ENCODE assay signal across 24 cellular contexts in genomic region chr6:33790306-33790855, GRCh38. TPM values are rescaled to one million over a fixed set of nuclear protein-coding genes. Genes with fewer than 3 reads are reported as not detected.
DNase-seq lines count a peak whose midpoint lies in the region; ATAC-seq and TF ChIP-seq lines count a peak whose summit lies in the region.
"Had no signal": no experiment of that assay in that cellular context is flagged by ENCODE, and none has a peak within 500 bp of the region (broad histone marks: within the 10 kb centered on the region; RNA-seq: fewer than 3 reads in every experiment).

No MANE protein-coding gene starts in this region.

- peaks cover 36% of the 10 kb centered on the region for H3K4me1 Mint-ChIP-seq in T-helper 2 cell treated with Interferon-gamma antibody and Interleukin-4, amounts not matched to agents 5 μg/mL and 100 μg/mL, for 36 hours (ENCODE audit: low read depth)
- H3K4me1 Mint-ChIP-seq in HFFc6 (ENCODE audit: low read depth) (peaks cover 54% of the 10 kb centered on the region), endodermal cell (peaks cover 59% of the 10 kb centered on the region), nephron progenitor cell (peaks cover 91% of the 10 kb centered on the region)

- no peak overlapping the region for H3K4me3 ChIP-seq in endodermal cell (ENCODE audit: low read length)
- H3K4me3 ChIP-seq: lung, sigmoid colon, SJCRH30 had no signal

- TF ChIP-seq CTCF in HFFc6 (IDR thresholded peaks at IDR 0.05) (no peak), endodermal cell (conservative IDR thresholded peaks at IDR 0.05) (no peak), nephron progenitor cell (IDR thresholded peaks at IDR 0.05) (no peak), omental fat pad (IDR thresholded peaks at IDR 0.05) (no peak)

- H3K27me3 ChIP-seq in endodermal cell (ENCODE audit: control insufficient read depth, insufficient read depth, low read length, poor library complexity, severe bottlenecking) = no peaks in the 10 kb centered on the region

- no peak for ATAC-seq in omental fat pad (ENCODE audit: low FRiP score)
- no peak for ATAC-seq in GM21619 (IDR thresholded peaks at IDR 0.05; ENCODE audit: unreplicated experiment)

- DNase-seq in T-helper 2 cell treated with Interferon-gamma antibody and Interleukin-4, amounts not matched to agents 5 μg/mL and 100 μg/mL, for 36 hours (ENCODE audit: low spot score) = no peak
- DNase-seq in T-helper 2 cell (no peak), HFFc6 (no peak), endodermal cell (peak; percentile 67), nephron progenitor cell (no peak), omental fat pad (ENCODE audit: low spot score) (no peak), NCI-H2227 treated with DMSO at 0.1 percent for 48 hours (lab: John Stamatoyannopoulos, UW) (no peak)
- DNase-seq: activated CD4-positive, alpha-beta memory T cell treated with anti-CD3 and anti-CD28 coated beads, Interleukin-2, amount 10 ng/mL, durations not matched to agents 7 days and 5 days; activated naive CD4-positive, alpha-beta T cell treated with Interleukin-2 at 50 U/mL for 16 hours; foreskin fibroblast; NCI-H510A; nucleus accumbens; OCI-M1; sigmoid colon; SJCRH30; stimulated activated CD4-positive, alpha-beta T cell treated with anti-CD3 and anti-CD28 coated beads, Interleukin-2, amount 100 ng/mL, for 48 hours had no signal

- peaks cover 23% of the 10 kb centered on the region for H3K4me1 ChIP-seq in endodermal cell (ENCODE audit: control insufficient read depth, insufficient read depth, low read length)

- WGBS in endodermal cell (ENCODE audit: insufficient coverage in 1 of 2, insufficient read length in 1 of 2), 2 experiments = 86 to 91% methylated on average over 3 to 4 of the region's 4 CpGs

- no peak overlapping the region for H3K27ac ChIP-seq in endodermal cell (ENCODE audit: low read depth, low read length)
- H3K27ac ChIP-seq: C4-2B, sigmoid colon, SJCRH30 had no signal

- peaks cover 22% of the 10 kb centered on the region for H3K27me3 Mint-ChIP-seq in T-helper 2 cell treated with Interferon-gamma antibody and Interleukin-4, amounts not matched to agents 5 μg/mL and 100 μg/mL, for 36 hours (ENCODE audit: low read depth)
- H3K27me3 Mint-ChIP-seq in HFFc6 (ENCODE audit: insufficient read depth) (peaks cover 25% of the 10 kb centered on the region), endodermal cell (ENCODE audit: insufficient read depth) (peaks cover 7% of the 10 kb centered on the region), nephron progenitor cell (ENCODE audit: low read depth, poor library complexity) (peaks cover 12% of the 10 kb centered on the region)

- peak overlapping the region; percentile 16 for H3K27ac Mint-ChIP-seq in T-helper 2 cell treated with Interferon-gamma antibody and Interleukin-4, amounts not matched to agents 5 μg/mL and 100 μg/mL, for 36 hours
- no peak overlapping the region for H3K27ac Mint-ChIP-seq in HFFc6
- no peak overlapping the region for H3K27ac Mint-ChIP-seq in endodermal cell
- no peak overlapping the region for H3K27ac Mint-ChIP-seq in nephron progenitor cell
- H3K27ac Mint-ChIP-seq: activated CD4-positive, alpha-beta memory T cell treated with anti-CD3 and anti-CD28 coated beads, Interleukin-2, amount 10 ng/mL, durations not matched to agents 7 days and 5 days had no signal

- peaks cover 7% of the 10 kb centered on the region for H3K36me3 ChIP-seq in endodermal cell (ENCODE audit: control insufficient read depth, insufficient read depth, low read length)

- no peak overlapping the region for H3K9ac ChIP-seq in endodermal cell (ENCODE audit: extremely low read depth, low read length, poor library complexity, severe bottlenecking)

- H3K9me3 Mint-ChIP-seq in T-helper 2 cell treated with Interferon-gamma antibody and Interleukin-4, amounts not matched to agents 5 μg/mL and 100 μg/mL, for 36 hours = no peaks in the 10 kb centered on the region
- no peaks in the 10 kb centered on the region for H3K9me3 Mint-ChIP-seq in HFFc6
- H3K9me3 Mint-ChIP-seq in endodermal cell = no peaks in the 10 kb centered on the region
- no peaks in the 10 kb centered on the region for H3K9me3 Mint-ChIP-seq in nephron progenitor cell
- H3K9me3 Mint-ChIP-seq: activated CD4-positive, alpha-beta memory T cell treated with anti-CD3 and anti-CD28 coated beads, Interleukin-2, amount 10 ng/mL, durations not matched to agents 7 days and 5 days had no signal

- H3K9me3 ChIP-seq in endodermal cell (ENCODE audit: control insufficient read depth, low read length) = no peaks in the 10 kb centered on the region
- H3K9me3 ChIP-seq: sigmoid colon, SJCRH30 had no signal

- peaks cover 16% of the 10 kb centered on the region for H3K36me3 Mint-ChIP-seq in T-helper 2 cell treated with Interferon-gamma antibody and Interleukin-4, amounts not matched to agents 5 μg/mL and 100 μg/mL, for 36 hours (ENCODE audit: low read depth)
- H3K36me3 Mint-ChIP-seq in HFFc6 (ENCODE audit: low read depth) = peaks cover 19% of the 10 kb centered on the region; the same call in 1 of the 2 replicates
- peaks cover 3% of the 10 kb centered on the region for H3K36me3 Mint-ChIP-seq in endodermal cell (ENCODE audit: low read depth)
- peaks cover 4% of the 10 kb centered on the region for H3K36me3 Mint-ChIP-seq in nephron progenitor cell (ENCODE audit: low read depth)

- H3K4me3 Mint-ChIP-seq in T-helper 2 cell treated with Interferon-gamma antibody and Interleukin-4, amounts not matched to agents 5 μg/mL and 100 μg/mL, for 36 hours = peak overlapping the region; percentile 10
- peak overlapping the region; percentile 3; the same call in 1 of the 2 replicates for H3K4me3 Mint-ChIP-seq in HFFc6
- no peak overlapping the region for H3K4me3 Mint-ChIP-seq in endodermal cell
- peak overlapping the region; percentile 31 for H3K4me3 Mint-ChIP-seq in nephron progenitor cell

RNA-seq across cellular contexts. Expression of gene LEMD2, which starts 1.5 kb away (rescaled TPM):
- 10 to 100 TPM; 42.4 to 46.7 (median 44.9) TPM for total RNA-seq in HFFc6 (2021; fragmentation: NEBNext Ultra II Directional; extraction: Animal tissue kit (Norgen Biotek cat#: 25700))
- total RNA-seq in endodermal cell (10 to 100 TPM; 62.0 to 75.8 TPM), omental fat pad (10 to 100 TPM; 25.8 to 75.0 (median 40.4) TPM)
- polyA plus RNA-seq in endodermal cell (2013, experiment 1 of 2) = 72.5 TPM
- polyA plus RNA-seq in endodermal cell (2013, experiment 2 of 2) = 67.0 TPM

RNA-seq across cellular contexts. Expression of gene MLN, which starts 13.4 kb away (rescaled TPM):
- total RNA-seq in HFFc6 (2021; fragmentation: NEBNext Ultra II Directional; extraction: Animal tissue kit (Norgen Biotek cat#: 25700)) = not detected
- total RNA-seq in endodermal cell (not detected), omental fat pad (not detected)
- not detected for polyA plus RNA-seq in endodermal cell (2013, experiment 1 of 2)
- polyA plus RNA-seq in endodermal cell (2013, experiment 2 of 2) = not detected
- total RNA-seq: A172; activated CD4-positive, alpha-beta memory T cell treated with anti-CD3 and anti-CD28 coated beads, Interleukin-2, amount 10 ng/mL, durations not matched to agents 7 days and 5 days; cardiac septum; Daoy; HT1080; lung; M059J; sigmoid colon; SJCRH30 had no signal
- polyA plus RNA-seq: lung had no signal

RNA-seq across cellular contexts. Expression of gene IP6K3, which starts 43.7 kb away (rescaled TPM):
- under 1 TPM in 4 of 6 experiments, not detected in 2; 0.25 to 0.83 (median 0.50) TPM for total RNA-seq in HFFc6 (2021; fragmentation: NEBNext Ultra II Directional; extraction: Animal tissue kit (Norgen Biotek cat#: 25700))
- total RNA-seq in endodermal cell (not detected), omental fat pad (1 to 10 TPM in 1 of 4 donors, under 1 TPM in 3; 0.19 to 2.2 (median 0.45) TPM)
- polyA plus RNA-seq in endodermal cell (2013, experiment 1 of 2) = 1.1 TPM
- polyA plus RNA-seq in endodermal cell (2013, experiment 2 of 2) = 2.3 TPM
- total RNA-seq: activated CD4-positive, alpha-beta memory T cell treated with anti-CD3 and anti-CD28 coated beads, Interleukin-2, amount 10 ng/mL, durations not matched to agents 7 days and 5 days; Daoy; HT1080; M059J had no signal
